2 cellular contexts compared by ENCODE assay signal in the genomic region with DNA sequence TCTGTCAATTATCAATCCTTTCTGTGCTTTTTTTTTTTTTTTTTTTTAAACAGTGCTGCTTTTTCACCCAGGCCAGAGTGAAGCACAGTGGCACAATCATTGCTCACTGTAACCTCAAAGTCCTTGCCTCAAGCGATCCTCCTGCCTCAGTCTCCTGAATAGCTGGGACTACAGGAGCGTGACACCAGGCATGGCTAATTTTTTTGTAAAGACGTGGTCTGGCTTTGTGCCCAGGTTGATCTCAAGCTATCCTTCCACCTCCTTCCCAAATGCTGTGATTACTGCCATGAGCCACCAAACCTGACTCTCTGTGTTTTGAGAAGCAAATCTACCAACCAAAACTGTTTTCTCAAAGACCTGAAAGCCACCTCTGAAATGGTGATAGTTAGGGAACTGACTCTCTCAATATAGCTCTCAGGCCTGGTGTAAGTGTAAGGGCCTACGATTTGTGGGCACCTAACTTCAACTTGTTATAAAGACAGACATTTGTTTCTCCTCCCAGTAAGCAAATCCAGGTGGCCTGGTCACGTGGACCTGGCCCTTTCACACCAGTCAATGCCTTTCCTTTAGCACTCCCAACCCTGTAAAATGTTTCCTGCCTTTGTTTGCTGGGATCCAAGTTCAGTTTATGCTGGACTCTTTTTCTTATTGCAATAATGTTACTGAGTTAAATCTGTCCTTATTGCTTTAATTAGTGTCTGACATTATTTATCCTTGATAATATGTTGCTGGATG.
TF ChIP-seq lines count a peak whose summit lies in the region.

No MANE protein-coding gene starts in this region.

TF ChIP-seq in HCT116, 20 proteins besides CTCF, POLR2A, EP300 and RAD21:
- TF ChIP-seq ZFX (IDR thresholded peaks at IDR 0.05) (no peak), JUND (IDR thresholded peaks at IDR 0.05) (no peak), ZNF274 (IDR thresholded peaks at IDR 0.05; ENCODE audit: low read depth, low read length) (no peak), ELF1 (IDR thresholded peaks at IDR 0.05; ENCODE audit: borderline replicate concordance, low read depth) (no peak), CBX3 (IDR thresholded peaks at IDR 0.05; ENCODE audit: low read depth) (no peak), CEBPB (IDR thresholded peaks at IDR 0.05; ENCODE audit: low read depth) (no peak), POLR2AphosphoS5 (IDR thresholded peaks at IDR 0.05; ENCODE audit: low read depth, low read length) (no peak), YY1 (IDR thresholded peaks at IDR 0.05; ENCODE audit: extremely low read depth, insufficient replicate concordance, low read depth, low read length) (no peak), EGR1 (IDR thresholded peaks at IDR 0.05; ENCODE audit: low read depth) (no peak), SP1 (IDR thresholded peaks at IDR 0.05; ENCODE audit: low read depth) (no peak), SIN3A (IDR thresholded peaks at IDR 0.05; ENCODE audit: low read depth) (no peak), FOSL1 (IDR thresholded peaks at IDR 0.05; ENCODE audit: low read depth) (no peak), TCF7L2 (IDR thresholded peaks at IDR 0.05; ENCODE audit: borderline replicate concordance, extremely low read depth, insufficient read depth, insufficient read length) (no peak), EZH2 (IDR thresholded peaks at IDR 0.05) (no peak), SRF (IDR thresholded peaks at IDR 0.05; ENCODE audit: low read depth) (no peak), EZH2phosphoT487 (IDR thresholded peaks at IDR 0.05; ENCODE audit: borderline replicate concordance) (no peak)
- TF ChIP-seq, protein P1, sequence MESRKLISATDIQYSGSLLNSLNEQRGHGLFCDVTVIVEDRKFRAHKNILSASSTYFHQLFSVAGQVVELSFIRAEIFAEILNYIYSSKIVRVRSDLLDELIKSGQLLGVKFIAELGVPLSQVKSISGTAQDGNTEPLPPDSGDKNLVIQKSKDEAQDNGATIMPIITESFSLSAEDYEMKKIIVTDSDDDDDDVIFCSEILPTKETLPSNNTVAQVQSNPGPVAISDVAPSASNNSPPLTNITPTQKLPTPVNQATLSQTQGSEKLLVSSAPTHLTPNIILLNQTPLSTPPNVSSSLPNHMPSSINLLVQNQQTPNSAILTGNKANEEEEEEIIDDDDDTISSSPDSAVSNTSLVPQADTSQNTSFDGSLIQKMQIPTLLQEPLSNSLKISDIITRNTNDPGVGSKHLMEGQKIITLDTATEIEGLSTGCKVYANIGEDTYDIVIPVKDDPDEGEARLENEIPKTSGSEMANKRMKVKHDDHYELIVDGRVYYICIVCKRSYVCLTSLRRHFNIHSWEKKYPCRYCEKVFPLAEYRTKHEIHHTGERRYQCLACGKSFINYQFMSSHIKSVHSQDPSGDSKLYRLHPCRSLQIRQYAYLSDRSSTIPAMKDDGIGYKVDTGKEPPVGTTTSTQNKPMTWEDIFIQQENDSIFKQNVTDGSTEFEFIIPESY (IDR thresholded peaks at IDR 0.05; ENCODE audit: extremely low read depth, insufficient replicate concordance, low read length) = no peak
- TF ChIP-seq, protein P2, sequence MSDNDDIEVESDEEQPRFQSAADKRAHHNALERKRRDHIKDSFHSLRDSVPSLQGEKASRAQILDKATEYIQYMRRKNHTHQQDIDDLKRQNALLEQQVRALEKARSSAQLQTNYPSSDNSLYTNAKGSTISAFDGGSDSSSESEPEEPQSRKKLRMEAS (IDR thresholded peaks at IDR 0.05) = no peak
- TF ChIP-seq, protein P3, sequence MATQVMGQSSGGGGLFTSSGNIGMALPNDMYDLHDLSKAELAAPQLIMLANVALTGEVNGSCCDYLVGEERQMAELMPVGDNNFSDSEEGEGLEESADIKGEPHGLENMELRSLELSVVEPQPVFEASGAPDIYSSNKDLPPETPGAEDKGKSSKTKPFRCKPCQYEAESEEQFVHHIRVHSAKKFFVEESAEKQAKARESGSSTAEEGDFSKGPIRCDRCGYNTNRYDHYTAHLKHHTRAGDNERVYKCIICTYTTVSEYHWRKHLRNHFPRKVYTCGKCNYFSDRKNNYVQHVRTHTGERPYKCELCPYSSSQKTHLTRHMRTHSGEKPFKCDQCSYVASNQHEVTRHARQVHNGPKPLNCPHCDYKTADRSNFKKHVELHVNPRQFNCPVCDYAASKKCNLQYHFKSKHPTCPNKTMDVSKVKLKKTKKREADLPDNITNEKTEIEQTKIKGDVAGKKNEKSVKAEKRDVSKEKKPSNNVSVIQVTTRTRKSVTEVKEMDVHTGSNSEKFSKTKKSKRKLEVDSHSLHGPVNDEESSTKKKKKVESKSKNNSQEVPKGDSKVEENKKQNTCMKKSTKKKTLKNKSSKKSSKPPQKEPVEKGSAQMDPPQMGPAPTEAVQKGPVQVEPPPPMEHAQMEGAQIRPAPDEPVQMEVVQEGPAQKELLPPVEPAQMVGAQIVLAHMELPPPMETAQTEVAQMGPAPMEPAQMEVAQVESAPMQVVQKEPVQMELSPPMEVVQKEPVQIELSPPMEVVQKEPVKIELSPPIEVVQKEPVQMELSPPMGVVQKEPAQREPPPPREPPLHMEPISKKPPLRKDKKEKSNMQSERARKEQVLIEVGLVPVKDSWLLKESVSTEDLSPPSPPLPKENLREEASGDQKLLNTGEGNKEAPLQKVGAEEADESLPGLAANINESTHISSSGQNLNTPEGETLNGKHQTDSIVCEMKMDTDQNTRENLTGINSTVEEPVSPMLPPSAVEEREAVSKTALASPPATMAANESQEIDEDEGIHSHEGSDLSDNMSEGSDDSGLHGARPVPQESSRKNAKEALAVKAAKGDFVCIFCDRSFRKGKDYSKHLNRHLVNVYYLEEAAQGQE (IDR thresholded peaks at IDR 0.05; ENCODE audit: low read depth) = no peak
TF ChIP-seq in HCT116: peak in this region for 0.

TF ChIP-seq in GM23338, 12 proteins besides CTCF, POLR2A, EP300 and RAD21:
- no peak for TF ChIP-seq STAT1 (IDR thresholded peaks at IDR 0.05; ENCODE audit: unreplicated experiment)
- TF ChIP-seq POLR2AphosphoS5 (IDR thresholded peaks at IDR 0.05; ENCODE audit: low read depth) = no peak
